ENCODE assay signal across 7 cellular contexts in the genomic region with DNA sequence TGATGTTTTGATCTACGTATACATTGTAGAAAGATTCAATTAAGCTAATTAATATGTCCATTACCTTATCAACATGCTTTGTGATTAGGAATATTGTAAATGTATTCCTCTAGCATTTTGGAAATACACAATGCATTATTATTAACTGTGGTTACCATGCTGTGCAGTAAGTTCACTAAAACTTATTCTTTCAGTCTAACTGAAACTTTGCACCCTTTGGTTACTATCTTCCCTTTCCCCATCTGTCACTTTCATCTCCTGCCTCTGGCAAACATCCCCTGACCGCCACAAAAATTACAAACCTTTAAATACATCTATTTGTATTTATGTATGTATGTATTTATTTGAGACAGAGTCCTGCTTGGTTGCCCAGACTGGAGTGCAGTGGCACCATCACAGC.
"Had no signal": no experiment of that assay in that cellular context is flagged by ENCODE, and none has a peak within 500 bp of the region (broad histone marks: within the 10 kb centered on the region; RNA-seq: fewer than 3 reads in every experiment).

No MANE protein-coding gene starts in this region.

- ATAC-seq: GM12878 had no signal

- DNase-seq: GDM1, GF-D8 had no signal

- FAIRE-seq: GM12878, GM12891, GM12892, GM18507, GM19239 had no signal

- H3K4me3 ChIP-seq: GM12878 had no signal
